8 cellular contexts compared by ENCODE assay signal in genomic region chr1:119674835-119675289, GRCh38. TPM values are rescaled to one million over a fixed set of nuclear protein-coding genes. Genes with fewer than 3 reads are reported as not detected.
A peak's percentile ranks its signal among the peaks of the same experiment; 100 is the strongest.
DNase-seq lines count a peak whose midpoint lies in the region; TF ChIP-seq lines count a peak whose summit lies in the region.

No MANE protein-coding gene starts in this region.

- no peaks in the 10 kb centered on the region for H3K9me2 ChIP-seq in GM23248 (ENCODE audit: insufficient read depth)

- H3K27me3 ChIP-seq in GM23248 (replicated peaks; ENCODE audit: insufficient read depth), result no peaks in the 10 kb centered on the region
- no peaks in the 10 kb centered on the region for H3K27me3 ChIP-seq in uterus

- DNase-seq in AG20443 (ENCODE audit: low spot score), result peak; percentile 69
- DNase-seq in GM23248, result peak; percentile 92
- DNase-seq in NCI-H526 (lab: John Stamatoyannopoulos, UW), result peak; percentile 72 to 84
- DNase-seq in dedifferentiated amniotic fluid mesenchymal stem cell (ENCODE audit: extremely low spot score), result peak; percentile 74
- DNase-seq in mucosa of gallbladder (ENCODE audit: low spot score), result peak; percentile 60
- peak; percentile 32 to 38 for DNase-seq in uterus
- DNase-seq in cortex of kidney (lab: John Stamatoyannopoulos, UW), result no peak
- DNase-seq in NOMO-1 treated with DMSO at 0.1 percent for 48 hours (lab: John Stamatoyannopoulos, UW; ENCODE audit: unreplicated experiment), result no peak

- no peaks in the 10 kb centered on the region for H4K20me1 ChIP-seq in GM23248 (ENCODE audit: insufficient read depth)

- 4 to 8% methylated on average over 6 of the region's 6 CpGs for WGBS in GM23248 (ENCODE audit: low coverage in 1 of 2, low lambda C conversion rate in 2 of 2, missing lambda C conversion rate in 2 of 2), 2 experiments

- no peaks in the 10 kb centered on the region for H3K36me3 ChIP-seq in GM23248 (ENCODE audit: low read depth)
- no peaks in the 10 kb centered on the region for H3K36me3 ChIP-seq in uterus

- H3K9ac ChIP-seq in GM23248, result peak overlapping the region; percentile 64

- H3K9me3 ChIP-seq in GM23248 (ENCODE audit: low read depth) (no peaks in the 10 kb centered on the region), uterus (no peaks in the 10 kb centered on the region)

- H2AFZ ChIP-seq in GM23248, result peak overlapping the region; percentile 89

- intact Hi-C loops in uterus (cut with DNase I; ENCODE audit: low total_unique reads), result no loop called here

- H3K79me2 ChIP-seq in GM23248 (ENCODE audit: insufficient read depth), result no peaks in the 10 kb centered on the region

- TF ChIP-seq POLR2A in uterus (IDR thresholded peaks at IDR 0.05), result no peak

- peak overlapping the region; percentile 96 for H3K4me2 ChIP-seq in GM23248 (ENCODE audit: unreplicated experiment)

- in situ Hi-C loops in GM23248 (cut with MboI), result no loop called here

- H3K4me3 ChIP-seq in GM23248 (peak overlapping the region; percentile 77), uterus (peak overlapping the region in 1 of 2 donors; percentile 45)

- peaks cover 32% of the 10 kb centered on the region for H3K4me1 ChIP-seq in GM23248 (ENCODE audit: insufficient read depth)
- H3K4me1 ChIP-seq in uterus, result no peaks in the 10 kb centered on the region

- TF ChIP-seq CTCF in uterus (IDR thresholded peaks at IDR 0.05), result peak in 2 of 4 experiments; percentile 41 to 48

- H3F3A ChIP-seq in GM23248 (ENCODE audit: insufficient read depth), result peaks cover 32% of the 10 kb centered on the region

- H3K27ac ChIP-seq in GM23248 (peak overlapping the region; percentile 83), uterus (peak overlapping the region in 1 of 2 donors; percentile 74)

RNA-seq across cellular contexts. Expression of gene ZNF697, which starts 26.8 kb away (rescaled TPM):
- total RNA-seq in GM23248 (2014; rRNA removed; shearing (Covaris generic)), result 8.5 and 9.1 TPM in 2 replicates
- polyA plus RNA-seq in GM23248 (2016; fragmentation: Nextera tagmentation; extraction: Ambion mirVana), result 0.55 and 0.71 TPM in 2 replicates
- total RNA-seq in mucosa of gallbladder (2.9 TPM), uterus (10 to 100 TPM in 1 of 4 donors, 1 to 10 TPM in 3; 2.4 to 25.5 (median 7.9) TPM)

RNA-seq across cellular contexts. Expression of gene PHGDH, which starts 36.9 kb away (rescaled TPM):
- total RNA-seq in GM23248 (2014; rRNA removed; shearing (Covaris generic)), result 298 and 346 TPM in 2 replicates
- polyA plus RNA-seq in GM23248 (2016; fragmentation: Nextera tagmentation; extraction: Ambion mirVana), result 257 and 273 TPM in 2 replicates
- total RNA-seq in mucosa of gallbladder (12.8 TPM), uterus (100 to 1,000 TPM in 1 of 4 donors, 10 to 100 TPM in 2, 1 to 10 TPM in 1; 6.4 to 120 (median 34.6) TPM)

Comparison
In these comparisons a context has a peak if more than half of its experiments do, and no peak if none do; other contexts are left out.
1. DNase-seq: peak in AG20443 (single experiment), GM23248 (single experiment), NCI-H526 (2 of 2), dedifferentiated amniotic fluid mesenchymal stem cell (single experiment), mucosa of gallbladder (single experiment) and uterus (2 of 2); none in cortex of kidney (single experiment) and NOMO-1 treated with DMSO at 0.1 percent for 48 hours (single experiment).